ENCODE assay signal across 15 cellular contexts in the genomic region with DNA sequence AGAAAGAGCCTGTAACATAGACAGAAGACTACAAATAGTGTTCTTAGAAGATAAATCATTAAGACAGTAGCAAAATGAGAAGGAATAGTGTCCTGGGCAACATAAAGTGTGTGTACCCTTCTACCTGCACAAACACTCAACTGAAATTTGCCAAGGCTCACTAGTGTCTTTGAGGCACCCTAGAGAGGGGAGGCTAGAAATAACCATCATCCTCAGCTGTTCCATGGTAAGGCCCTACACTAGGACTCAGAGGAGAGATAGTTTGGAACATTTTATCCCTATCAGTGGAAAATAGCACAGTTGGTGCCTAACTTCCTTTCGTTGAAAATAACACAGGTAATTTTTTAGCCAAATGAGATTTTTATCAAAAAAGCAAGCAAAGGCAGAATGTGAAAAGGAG.
DNase-seq lines count a peak whose midpoint lies in the region; ATAC-seq and TF ChIP-seq lines count a peak whose summit lies in the region.
"Had no signal": no experiment of that assay in that cellular context is flagged by ENCODE, and none has a peak within 500 bp of the region (broad histone marks: within the 10 kb centered on the region; RNA-seq: fewer than 3 reads in every experiment).

No MANE protein-coding gene starts in this region.

- H3K27me3 ChIP-seq in left ventricle myocardium inferior (ENCODE audit: low read depth) (no peaks in the 10 kb centered on the region), dorsolateral prefrontal cortex (no peaks in the 10 kb centered on the region), neural progenitor cell (no peaks in the 10 kb centered on the region), testis (no peaks in the 10 kb centered on the region), GM23338 (ENCODE audit: insufficient read depth) (no peaks in the 10 kb centered on the region)
- H3K27me3 ChIP-seq: BLaER1 treated with 17β-estradiol and CSF1 and Interleukin-3, amounts not matched to agents 10 nM and 100 nM had no signal

- TF ChIP-seq POLR2A in testis (IDR thresholded peaks at IDR 0.05), result no peak

- H2AFZ ChIP-seq in neural progenitor cell (replicated peaks) (peak overlapping the region; percentile 3), GM23338 (no peak overlapping the region)

- H3K36me3 ChIP-seq in left ventricle myocardium inferior (no peaks in the 10 kb centered on the region), neural progenitor cell (no peaks in the 10 kb centered on the region), testis (ENCODE audit: low read depth, missing control alignments) (no peaks in the 10 kb centered on the region), GM23338 (ENCODE audit: insufficient read depth) (no peaks in the 10 kb centered on the region)
- H3K36me3 ChIP-seq: BLaER1 treated with 17β-estradiol and CSF1 and Interleukin-3, amounts not matched to agents 10 nM and 100 nM; HAP-1 had no signal

- no peaks in the 10 kb centered on the region for H3K9me3 Mint-ChIP-seq in neural progenitor cell
- no peaks in the 10 kb centered on the region for H3K9me3 Mint-ChIP-seq in GM23338
- H3K9me3 Mint-ChIP-seq in activated T-helper 2 cell treated with anti-CD3 and anti-CD28 coated beads, Interferon-gamma antibody, Interleukin-2, Interleukin-4, amounts not matched to agents 10 μg/mL and 5 μg/mL and 100 μg/mL, durations not matched to agents 14 hours and 24 hours and 36 hours, result no peaks in the 10 kb centered on the region
- H3K9me3 Mint-ChIP-seq: CD8-positive, alpha-beta T cell had no signal

- WGBS in testis, 2 donors, result 47 to 48% methylated on average over 1 of the region's 1 CpG

- H3K27me3 Mint-ChIP-seq in neural progenitor cell (ENCODE audit: insufficient read depth, low read depth) (no peaks in the 10 kb centered on the region), GM23338 (ENCODE audit: insufficient read depth, low read depth, poor library complexity) (no peaks in the 10 kb centered on the region)
- H3K27me3 Mint-ChIP-seq in activated T-helper 2 cell treated with anti-CD3 and anti-CD28 coated beads, Interferon-gamma antibody, Interleukin-2, Interleukin-4, amounts not matched to agents 10 μg/mL and 5 μg/mL and 100 μg/mL, durations not matched to agents 14 hours and 24 hours and 36 hours (ENCODE audit: low read depth), result no peaks in the 10 kb centered on the region

- H3K4me1 ChIP-seq in left ventricle myocardium inferior (peaks cover 94% of the 10 kb centered on the region), neural progenitor cell (no peaks in the 10 kb centered on the region), testis (peaks cover 64% of the 10 kb centered on the region), GM23338 (ENCODE audit: insufficient read depth) (no peaks in the 10 kb centered on the region)
- H3K4me1 ChIP-seq: HAP-1 had no signal

- H3K27ac ChIP-seq in left ventricle myocardium inferior (replicated peaks), result peak overlapping the region; percentile 66
- H3K27ac ChIP-seq in dorsolateral prefrontal cortex, result peak overlapping the region in 40 of 59 donors; percentile 2 to 71 (median 38)
- no peak overlapping the region for H3K27ac ChIP-seq in neural progenitor cell
- H3K27ac ChIP-seq in testis, result peak overlapping the region; percentile 66 to 78
- H3K27ac ChIP-seq in GM23338 (ENCODE audit: low read depth), result no peak overlapping the region

- DNase-seq in left ventricle myocardium inferior, result no peak
- DNase-seq in cardiac septum (ENCODE audit: low spot score), result no peak
- DNase-seq in dorsolateral prefrontal cortex, result no peak
- DNase-seq in neural progenitor cell (ENCODE audit: low spot score), result no peak
- DNase-seq in testis, result no peak
- DNase-seq in GM23338 (ENCODE audit: low spot score), result no peak
- DNase-seq in activated T-helper 2 cell treated with anti-CD3 and anti-CD28 coated beads, Interferon-gamma antibody, Interleukin-2, Interleukin-4, amounts not matched to agents 10 μg/mL and 5 μg/mL and 100 μg/mL, durations not matched to agents 14 hours and 24 hours and 36 hours (ENCODE audit: low spot score), result no peak
- DNase-seq: Calu3; CD8-positive, alpha-beta T cell; DMS79 treated with DMSO at 0.1 percent for 48 hours; GF-D8; IMR-90 had no signal

- intact Hi-C loops in left ventricle myocardium inferior (cut with micrococcal nuclease), result no loop called here
- intact Hi-C loops in cardiac septum (cut with DNase I), result no loop called here
- intact Hi-C loops in dorsolateral prefrontal cortex (cut with DNase I), result no loop called here
- intact Hi-C loops in testis (cut with DNase I; ENCODE audit: low total_unique reads), result no loop called here
- intact Hi-C loops in activated T-helper 2 cell treated with anti-CD3 and anti-CD28 coated beads, Interferon-gamma antibody, Interleukin-2, Interleukin-4, amounts not matched to agents 10 μg/mL and 5 μg/mL and 100 μg/mL, durations not matched to agents 14 hours and 24 hours and 36 hours (cut with micrococcal nuclease), result no loop called here

- no peak overlapping the region for H3K9ac ChIP-seq in neural progenitor cell
- H3K9ac ChIP-seq: BLaER1 treated with 17β-estradiol and CSF1 and Interleukin-3, amounts not matched to agents 10 nM and 100 nM had no signal

- no peaks in the 10 kb centered on the region for H3F3A ChIP-seq in neural progenitor cell (ENCODE audit: low read depth)
- no peaks in the 10 kb centered on the region for H3F3A ChIP-seq in GM23338 (replicated peaks; ENCODE audit: low read depth)

- H3K4me2 ChIP-seq in neural progenitor cell, result no peak overlapping the region
- no peak overlapping the region for H3K4me2 ChIP-seq in GM23338

- H3K9me2 ChIP-seq in GM23338 (ENCODE audit: insufficient read depth), result no peaks in the 10 kb centered on the region

- H3K9me3 ChIP-seq in left ventricle myocardium inferior (replicated peaks) (no peaks in the 10 kb centered on the region), neural progenitor cell (ENCODE audit: low read depth) (no peaks in the 10 kb centered on the region), testis (no peaks in the 10 kb centered on the region)
- H3K9me3 ChIP-seq: BLaER1 treated with 17β-estradiol and CSF1 and Interleukin-3, amounts not matched to agents 10 nM and 100 nM; HAP-1 had no signal

- TF ChIP-seq CTCF in left ventricle myocardium inferior (IDR thresholded peaks at IDR 0.05; ENCODE audit: borderline replicate concordance), result no peak
- no peak for TF ChIP-seq CTCF in dorsolateral prefrontal cortex (IDR thresholded peaks at IDR 0.05 in 54 of 56, conservative IDR thresholded peaks at IDR 0.05 in 2 of 56; ENCODE audit: low read depth in 1 of 56, partially characterized antibody in 56 of 56)
- no peak for TF ChIP-seq CTCF in neural progenitor cell (IDR thresholded peaks at IDR 0.05)
- TF ChIP-seq CTCF in testis (IDR thresholded peaks at IDR 0.05), result no peak
- TF ChIP-seq CTCF in GM23338 (conservative IDR thresholded peaks at IDR 0.05; ENCODE audit: low read depth in 2 of 2), result no peak

- ATAC-seq in GM23338, result no peak
- ATAC-seq: CD8-positive, alpha-beta T cell had no signal

- H3K4me1 Mint-ChIP-seq in neural progenitor cell (peaks cover 7% of the 10 kb centered on the region), GM23338 (no peaks in the 10 kb centered on the region)
- H3K4me1 Mint-ChIP-seq in activated T-helper 2 cell treated with anti-CD3 and anti-CD28 coated beads, Interferon-gamma antibody, Interleukin-2, Interleukin-4, amounts not matched to agents 10 μg/mL and 5 μg/mL and 100 μg/mL, durations not matched to agents 14 hours and 24 hours and 36 hours (ENCODE audit: low read depth), result no peaks in the 10 kb centered on the region

- H3K4me3 ChIP-seq in left ventricle myocardium inferior, result no peak overlapping the region
- no peak overlapping the region for H3K4me3 ChIP-seq in dorsolateral prefrontal cortex
- no peak overlapping the region for H3K4me3 ChIP-seq in neural progenitor cell
- H3K4me3 ChIP-seq in testis, result no peak overlapping the region
- H3K4me3 ChIP-seq in GM23338, result no peak overlapping the region
- H3K4me3 ChIP-seq: BLaER1 treated with 17β-estradiol and CSF1 and Interleukin-3, amounts not matched to agents 10 nM and 100 nM; HAP-1 had no signal

- H3K36me3 Mint-ChIP-seq in neural progenitor cell (no peaks in the 10 kb centered on the region), GM23338 (ENCODE audit: low read depth) (no peaks in the 10 kb centered on the region)
- H3K36me3 Mint-ChIP-seq in activated T-helper 2 cell treated with anti-CD3 and anti-CD28 coated beads, Interferon-gamma antibody, Interleukin-2, Interleukin-4, amounts not matched to agents 10 μg/mL and 5 μg/mL and 100 μg/mL, durations not matched to agents 14 hours and 24 hours and 36 hours (ENCODE audit: low read depth), result no peaks in the 10 kb centered on the region
- H3K36me3 Mint-ChIP-seq: CD8-positive, alpha-beta T cell had no signal

- H3K27ac Mint-ChIP-seq in neural progenitor cell (no peak overlapping the region), GM23338 (no peak overlapping the region)
- H3K27ac Mint-ChIP-seq in activated T-helper 2 cell treated with anti-CD3 and anti-CD28 coated beads, Interferon-gamma antibody, Interleukin-2, Interleukin-4, amounts not matched to agents 10 μg/mL and 5 μg/mL and 100 μg/mL, durations not matched to agents 14 hours and 24 hours and 36 hours, result no peak overlapping the region
- H3K27ac Mint-ChIP-seq: B cell; CD8-positive, alpha-beta T cell had no signal

- H3K79me2 ChIP-seq in neural progenitor cell (ENCODE audit: low read depth) (no peaks in the 10 kb centered on the region), GM23338 (replicated peaks; ENCODE audit: insufficient read depth) (no peaks in the 10 kb centered on the region)

- H4K20me1 ChIP-seq in neural progenitor cell (ENCODE audit: low read depth) (no peaks in the 10 kb centered on the region), GM23338 (replicated peaks; ENCODE audit: insufficient read depth) (no peaks in the 10 kb centered on the region)
- H4K20me1 ChIP-seq: BLaER1 treated with 17β-estradiol and CSF1 and Interleukin-3, amounts not matched to agents 10 nM and 100 nM had no signal

- H3K4me3 Mint-ChIP-seq in neural progenitor cell (no peak overlapping the region), GM23338 (no peak overlapping the region)
- H3K4me3 Mint-ChIP-seq in activated T-helper 2 cell treated with anti-CD3 and anti-CD28 coated beads, Interferon-gamma antibody, Interleukin-2, Interleukin-4, amounts not matched to agents 10 μg/mL and 5 μg/mL and 100 μg/mL, durations not matched to agents 14 hours and 24 hours and 36 hours (ENCODE audit: low read depth), result no peak overlapping the region
- H3K4me3 Mint-ChIP-seq: B cell; CD8-positive, alpha-beta T cell had no signal

TF ChIP-seq in GM23338, 12 proteins besides CTCF, POLR2A, EP300 and RAD21 (continues in another document):
- TF ChIP-seq ZNF331 (CRISPR knock-in tag; IDR thresholded peaks at IDR 0.05; ENCODE audit: low read depth), result no peak

Comparison
In these comparisons a context has a peak if more than half of its experiments do, and no peak if none do; other contexts are left out.
1. H3K27ac ChIP-seq: peak in left ventricle myocardium inferior (single experiment), dorsolateral prefrontal cortex (40 of 59) and testis (2 of 2); none in neural progenitor cell (single experiment) and GM23338 (single experiment).